ENCODE assay signal across 8 cellular contexts in genomic region chr20:52047811-52048302, GRCh38.
DNase-seq lines count a peak whose midpoint lies in the region; ATAC-seq lines count a peak whose summit lies in the region.

No MANE protein-coding gene starts in this region.

- no peak for ATAC-seq in HG03025 (IDR thresholded peaks at IDR 0.05; ENCODE audit: low FRiP score, unreplicated experiment)
- ATAC-seq in GM18498 (IDR thresholded peaks at IDR 0.05; ENCODE audit: unreplicated experiment) = no peak

- peak; percentile 2 to 31 for DNase-seq in NOMO-1 (lab: John Stamatoyannopoulos, UW; ENCODE audit: unreplicated experiment in 2 of 2)
- DNase-seq in NOMO-1 treated with dmso at 0.1 percent for 144 hours (lab: John Stamatoyannopoulos, UW; ENCODE audit: unreplicated experiment) = no peak
- peak; percentile 14 for DNase-seq in activated CD8-positive, alpha-beta memory T cell treated with anti-CD3 and anti-CD28 coated beads, Interleukin-2, amount 50 U/mL, for 4 hours
- DNase-seq in stimulated activated CD8-positive, alpha-beta memory T cell treated with anti-CD3 and anti-CD28 coated beads, Interleukin-4, amount 100 ng/mL, for 48 hours = peak; percentile 49
- DNase-seq in HuH-7.5 (ENCODE audit: low spot score) = no peak

- peak overlapping the region; percentile 0 for H3K4me3 ChIP-seq in iPS-11a (ENCODE audit: low read depth, low read length)

Comparison
In these comparisons a context has a peak if more than half of its experiments do, and no peak if none do; other contexts are left out.
1. DNase-seq: peak in NOMO-1 (2 of 2), activated CD8-positive, alpha-beta memory T cell treated with anti-CD3 and anti-CD28 coated beads, Interleukin-2, amount 50 U/mL, for 4 hours (single experiment) and stimulated activated CD8-positive, alpha-beta memory T cell treated with anti-CD3 and anti-CD28 coated beads, Interleukin-4, amount 100 ng/mL, for 48 hours (single experiment); none in NOMO-1 treated with dmso at 0.1 percent for 144 hours (single experiment) and HuH-7.5 (single experiment).